8 cellular contexts compared by ENCODE assay signal in genomic region chr6:89432875-89433636, GRCh38. TPM values are rescaled to one million over a fixed set of nuclear protein-coding genes. Genes with fewer than 3 reads are reported as not detected.
A peak's percentile ranks its signal among the peaks of the same experiment; 100 is the strongest.
DNase-seq lines count a peak whose midpoint lies in the region; ATAC-seq, FAIRE-seq and TF ChIP-seq lines count a peak whose summit lies in the region.

ANKRD6 (plus strand) TSS chr6:89433152; CDS start chr6:89566977, 133,825 bp downstream.

- H3K4me1 ChIP-seq in neutrophil (ENCODE audit: control insufficient read depth in 1 of 2, insufficient read depth in 1 of 2, low read depth in 1 of 2, low read length in 1 of 2), result peaks cover 15 to 16% of the 10 kb centered on the region in 2 experiments
- H3K4me1 ChIP-seq in suprapubic skin, result peaks cover 16% of the 10 kb centered on the region

- peaks cover 8% of the 10 kb centered on the region for H3K27me3 Mint-ChIP-seq in Calu3 (ENCODE audit: unreplicated experiment)

- TF ChIP-seq EP300 in suprapubic skin (IDR thresholded peaks at IDR 0.05), result no peak

- peaks cover 17% of the 10 kb centered on the region for H3K4me1 Mint-ChIP-seq in Calu3 (ENCODE audit: low read depth, unreplicated experiment)

- H3K27me3 ChIP-seq in neutrophil (peaks cover 6% of the 10 kb centered on the region), suprapubic skin (no peaks in the 10 kb centered on the region)

- FAIRE-seq in HTR-8/SVneo (lab: Jason Lieb, UNC) (peak; percentile 93), frontal cortex (lab: Jason Lieb, UNC) (no peak)

- intact Hi-C loops in Calu3 (cut with micrococcal nuclease; ENCODE audit: unreplicated experiment), result loop anchor here (1.0 to 5.0 kb wide), 2 partner anchors 164 to 177 kb away; no protein-coding TSS in a partner anchor

- H3K36me3 ChIP-seq in neutrophil (no peaks in the 10 kb centered on the region), suprapubic skin (no peaks in the 10 kb centered on the region)

- whole genome bisulfite sequencing in suprapubic skin, result 1% methylated on average over 18 of the region's 86 CpGs

- POLR2A ChIA-PET in RWPE1 (lab: Yijun Ruan, JAX; ENCODE audit: low non-redundant PET), result no interaction called here

- no peak within 1 kb of the TSS for H3K27ac ChIP-seq in RWPE1
- peak within 1 kb of the TSS; percentile 63 for H3K27ac ChIP-seq in neutrophil
- peak within 1 kb of the TSS; percentile 3 for H3K27ac ChIP-seq in suprapubic skin

- H3K36me3 Mint-ChIP-seq in Calu3 (ENCODE audit: insufficient read depth, unreplicated experiment), result peaks cover 9% of the 10 kb centered on the region

- ATAC-seq in GM21367 (IDR thresholded peaks at IDR 0.05; ENCODE audit: unreplicated experiment), result peak; percentile 92

- H3K9me3 ChIP-seq in neutrophil (no peaks in the 10 kb centered on the region), suprapubic skin (no peaks in the 10 kb centered on the region)

- H3K27ac Mint-ChIP-seq in Calu3 (ENCODE audit: unreplicated experiment), result no peak within 1 kb of the TSS

- no TSS peak for BruUV-seq in Calu3 (replicated peaks; lab: Mats Ljungman, UMichigan)

- CTCF ChIA-PET in Calu3 (lab: Charles Lee), result interaction anchor here (0.5 to 1.0 kb wide), 5 partner anchors 11 to 177 kb away, joined by 3 to 7 read pairs (median 3); no protein-coding TSS in a partner anchor
- CTCF ChIA-PET in RWPE1 (lab: Yijun Ruan, JAX), result interaction anchor here (0.6 to 1.4 kb wide), 10 partner anchors 11 to 1416 kb away, joined by 3 to 6 read pairs (median 3); no protein-coding TSS in a partner anchor

- DNase-seq in Calu3, result peak; percentile 93
- peak; percentile 67 for DNase-seq in HTR-8/SVneo (ENCODE audit: insufficient read length, low spot score)
- DNase-seq in RWPE1 (ENCODE audit: low spot score), result peak; percentile 79
- peak; percentile 94 for DNase-seq in activated effector memory CD4-positive, alpha-beta T cell treated with anti-CD3 and anti-CD28 coated beads, Interleukin-2, amount 50 U/mL, for 16 hours
- DNase-seq in frontal cortex (ENCODE audit: low spot score in 2 of 2), result peak; percentile 79 to 87
- peak; percentile 79 to 82 for DNase-seq in suprapubic skin (ENCODE audit: low spot score in 2 of 2)

- H3K4me3 Mint-ChIP-seq in Calu3 (ENCODE audit: low read depth, unreplicated experiment), result peak within 1 kb of the TSS; percentile 77

- H3K4me3 ChIP-seq in neutrophil (ENCODE audit: low read depth in 1 of 2, low read length in 1 of 2) (peak within 1 kb of the TSS; percentile 73 to 90), suprapubic skin (peak within 1 kb of the TSS; percentile 84)

- TF ChIP-seq CTCF in Calu3 (IDR thresholded peaks at IDR 0.05; ENCODE audit: unreplicated experiment) (peak; percentile 93), RWPE1 (conservative IDR thresholded peaks at IDR 0.05; ENCODE audit: low read depth) (peak; percentile 95), neutrophil (IDR thresholded peaks at IDR 0.05) (peak; percentile 98), suprapubic skin (IDR thresholded peaks at IDR 0.05) (peak; percentile 89 to 96)

- no peaks in the 10 kb centered on the region for H3K9me3 Mint-ChIP-seq in Calu3 (ENCODE audit: low read depth, unreplicated experiment)

- peak in 1 of 2 donors; percentile 34 for TF ChIP-seq POLR2A in suprapubic skin (IDR thresholded peaks at IDR 0.05)

RNA-seq across cellular contexts. Expression of gene ANKRD6, which starts in this region (rescaled TPM):
- total RNA-seq in Calu3 (2022), result 14.7 and 18.0 TPM in 2 replicates
- total RNA-seq in frontal cortex, result 28.9 TPM
- 1 to 10 TPM; 3.4 to 6.9 (median 5.4) TPM for total RNA-seq in suprapubic skin
